19 cellular contexts compared by ENCODE assay signal in genomic region chr6:158004696-158005095, GRCh38. TPM values are rescaled to one million over a fixed set of nuclear protein-coding genes. Genes with fewer than 3 reads are reported as not detected.
A peak's percentile ranks its signal among the peaks of the same experiment; 100 is the strongest.
DNase-seq lines count a peak whose midpoint lies in the region; ATAC-seq and TF ChIP-seq lines count a peak whose summit lies in the region.
"Had no signal": no experiment of that assay in that cellular context is flagged by ENCODE, and none has a peak within 500 bp of the region (broad histone marks: within the 10 kb centered on the region; RNA-seq: fewer than 3 reads in every experiment).

No MANE protein-coding gene starts in this region.

- no peaks in the 10 kb centered on the region for H3K9me3 ChIP-seq in thoracic aorta
- H3K9me3 ChIP-seq: SJSA1 had no signal

- peaks cover 33 to 84% of the 10 kb centered on the region in 2 donors for H3K4me1 ChIP-seq in thoracic aorta (ENCODE audit: control insufficient read depth in 1 of 2, low read depth in 2 of 2)

- H3K27ac Mint-ChIP-seq in HFFc6 = peak overlapping the region; percentile 98
- H3K27ac Mint-ChIP-seq in chondrocyte (ENCODE audit: unreplicated experiment) = peak overlapping the region; percentile 100
- H3K27ac Mint-ChIP-seq in nephron = peak overlapping the region; percentile 94 to 97 (median 96)
- H3K27ac Mint-ChIP-seq in activated T-helper 17 cell treated with anti-CD3 and anti-CD28 coated beads, Interleukin-2, amount 50 U/mL, for 72 hours = no peak overlapping the region
- H3K27ac Mint-ChIP-seq: activated CD4-positive, alpha-beta T cell treated with anti-CD3 and anti-CD28 coated beads for 36 hours; activated naive CD4-positive, alpha-beta T cell treated with anti-CD3 and anti-CD28 coated beads, Interleukin-2, amount 10 ng/mL, durations not matched to agents 7 days and 5 days; B cell; naive B cell had no signal

- DNase-seq in HFFc6 = no peak
- DNase-seq in chondrocyte (ENCODE audit: low spot score) = peak; percentile 67
- DNase-seq in thoracic aorta (ENCODE audit: low spot score) = no peak
- DNase-seq: activated CD4-positive, alpha-beta T cell treated with anti-CD3 and anti-CD28 coated beads for 36 hours; activated naive CD4-positive, alpha-beta T cell treated with anti-CD3 and anti-CD28 coated beads, Interleukin-2, amount 10 ng/mL, durations not matched to agents 7 days and 5 days; DMS153; foreskin fibroblast; naive B cell; NCI-H1694 treated with DMSO at 0.1 percent for 48 hours; NCI-H510A; T1000 had no signal

- H3K4me3 ChIP-seq in thoracic aorta = no peak overlapping the region
- H3K4me3 ChIP-seq: SJSA1 had no signal

- H3K4me3 Mint-ChIP-seq in HFFc6 (no peak overlapping the region), chondrocyte (ENCODE audit: unreplicated experiment) (no peak overlapping the region), nephron (peak overlapping the region in 1 of 3 experiments; percentile 31)
- H3K4me3 Mint-ChIP-seq in activated T-helper 17 cell treated with anti-CD3 and anti-CD28 coated beads, Interleukin-2, amount 50 U/mL, for 72 hours = no peak overlapping the region
- H3K4me3 Mint-ChIP-seq: activated CD4-positive, alpha-beta T cell treated with anti-CD3 and anti-CD28 coated beads for 36 hours; activated naive CD4-positive, alpha-beta T cell treated with anti-CD3 and anti-CD28 coated beads, Interleukin-2, amount 10 ng/mL, durations not matched to agents 7 days and 5 days; B cell; naive B cell had no signal

- H3K27ac ChIP-seq in thoracic aorta = peak overlapping the region; percentile 86 to 93

- H3K36me3 Mint-ChIP-seq in HFFc6 (ENCODE audit: low read depth) = peaks cover 30% of the 10 kb centered on the region
- peaks cover 2% of the 10 kb centered on the region for H3K36me3 Mint-ChIP-seq in chondrocyte (ENCODE audit: low read depth)
- peaks cover 3% of the 10 kb centered on the region for H3K36me3 Mint-ChIP-seq in nephron (ENCODE audit: low read depth)
- peaks cover 24% of the 10 kb centered on the region for H3K36me3 Mint-ChIP-seq in activated T-helper 17 cell treated with anti-CD3 and anti-CD28 coated beads, Interleukin-2, amount 50 U/mL, for 72 hours (ENCODE audit: low read depth)

- H3K4me1 Mint-ChIP-seq in HFFc6 (ENCODE audit: low read depth) = peaks cover 78% of the 10 kb centered on the region
- peaks cover 75% of the 10 kb centered on the region for H3K4me1 Mint-ChIP-seq in chondrocyte (ENCODE audit: low read depth)
- peaks cover 73% of the 10 kb centered on the region for H3K4me1 Mint-ChIP-seq in nephron
- H3K4me1 Mint-ChIP-seq in activated T-helper 17 cell treated with anti-CD3 and anti-CD28 coated beads, Interleukin-2, amount 50 U/mL, for 72 hours = peaks cover 60% of the 10 kb centered on the region

- peaks cover 4% of the 10 kb centered on the region; the same call in 1 of the 2 replicates for H3K27me3 Mint-ChIP-seq in HFFc6 (ENCODE audit: insufficient read depth)
- H3K27me3 Mint-ChIP-seq in chondrocyte (ENCODE audit: low read depth) = no peaks in the 10 kb centered on the region
- no peaks in the 10 kb centered on the region for H3K27me3 Mint-ChIP-seq in nephron (ENCODE audit: low read depth)
- H3K27me3 Mint-ChIP-seq in activated T-helper 17 cell treated with anti-CD3 and anti-CD28 coated beads, Interleukin-2, amount 50 U/mL, for 72 hours = no peaks in the 10 kb centered on the region
- H3K27me3 Mint-ChIP-seq: activated CD4-positive, alpha-beta T cell treated with anti-CD3 and anti-CD28 coated beads for 36 hours; activated naive CD4-positive, alpha-beta T cell treated with anti-CD3 and anti-CD28 coated beads, Interleukin-2, amount 10 ng/mL, durations not matched to agents 7 days and 5 days; B cell; naive B cell had no signal

- no peaks in the 10 kb centered on the region for H3K36me3 ChIP-seq in thoracic aorta

- ATAC-seq in thoracic aorta (ENCODE audit: insufficient number of reproducible peaks, low FRiP score, low read depth) (no peak), HG03521 (IDR thresholded peaks at IDR 0.05; ENCODE audit: unreplicated experiment) (no peak), HG03045 (IDR thresholded peaks at IDR 0.05; ENCODE audit: unreplicated experiment) (no peak), HG03571 (IDR thresholded peaks at IDR 0.05; ENCODE audit: unreplicated experiment) (no peak)
- no peak for ATAC-seq in activated T-helper 17 cell treated with anti-CD3 and anti-CD28 coated beads, Interleukin-2, amount 50 U/mL, for 72 hours (replicated peaks)
- ATAC-seq: activated CD4-positive, alpha-beta T cell treated with anti-CD3 and anti-CD28 coated beads for 36 hours; left lobe of liver had no signal

- no peaks in the 10 kb centered on the region for H3K27me3 ChIP-seq in thoracic aorta (replicated peaks; ENCODE audit: insufficient read depth)
- H3K27me3 ChIP-seq: SJSA1 had no signal

- H3K9me3 Mint-ChIP-seq in HFFc6 (no peaks in the 10 kb centered on the region), chondrocyte (ENCODE audit: low read depth) (no peaks in the 10 kb centered on the region), nephron (no peaks in the 10 kb centered on the region)
- H3K9me3 Mint-ChIP-seq in activated T-helper 17 cell treated with anti-CD3 and anti-CD28 coated beads, Interleukin-2, amount 50 U/mL, for 72 hours = peaks cover 3% of the 10 kb centered on the region
- H3K9me3 Mint-ChIP-seq: activated naive CD4-positive, alpha-beta T cell treated with anti-CD3 and anti-CD28 coated beads, Interleukin-2, amount 10 ng/mL, durations not matched to agents 7 days and 5 days had no signal

- TF ChIP-seq CTCF in HFFc6 (IDR thresholded peaks at IDR 0.05) (no peak), chondrocyte (IDR thresholded peaks at IDR 0.05) (no peak), nephron (IDR thresholded peaks at IDR 0.05; ENCODE audit: unreplicated experiment in 3 of 3) (no peak), thoracic aorta (IDR thresholded peaks at IDR 0.05) (no peak)

RNA-seq across cellular contexts. Expression of gene SYNJ2, which starts 23.0 kb away (rescaled TPM):
- 10 to 100 TPM; 31.8 to 46.4 (median 41.3) TPM for total RNA-seq in HFFc6 (2021; fragmentation: NEBNext Ultra II Directional; extraction: Animal tissue kit (Norgen Biotek cat#: 25700))
- total RNA-seq in chondrocyte (29.2 to 54.5 TPM (median 53.1 TPM) in 3 replicates), thoracic aorta (10 to 100 TPM; 30.6 to 48.5 TPM)
- total RNA-seq in activated T-helper 17 cell treated with anti-CD3 and anti-CD28 coated beads, Interleukin-2, amount 50 U/mL, for 72 hours = 10 to 100 TPM; 28.0 to 32.0 TPM
